Comparison of ENCODE assay signal across 23 cellular contexts in the genomic region with DNA sequence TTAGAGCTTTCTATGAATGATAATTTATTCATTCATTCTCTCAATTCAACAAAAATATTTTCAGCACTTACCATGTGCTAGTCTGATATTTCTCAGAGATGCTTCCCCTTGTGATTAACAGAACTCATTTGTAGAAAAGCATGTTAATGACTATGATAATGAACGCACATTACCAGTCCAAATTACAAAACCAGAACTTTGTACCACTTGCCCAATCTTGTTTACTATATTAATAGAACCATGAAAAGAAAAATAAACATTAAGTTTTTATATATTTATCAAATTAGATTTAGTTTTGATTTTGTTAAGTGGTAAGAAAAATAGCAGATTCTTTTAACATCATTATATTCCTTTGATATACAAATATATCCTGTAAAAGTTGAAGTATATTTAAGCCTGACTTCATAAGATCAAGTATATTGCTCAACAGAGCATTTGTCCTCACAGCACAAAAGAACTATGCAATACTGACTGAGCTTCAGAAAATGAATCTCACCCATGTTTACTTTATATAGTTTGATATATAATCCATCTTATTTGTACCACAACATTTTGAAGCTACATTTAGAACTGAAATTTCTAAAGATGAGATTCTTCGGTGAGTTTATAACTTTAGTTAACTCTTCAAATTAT. TPM values are rescaled to one million over a fixed set of nuclear protein-coding genes. Genes with fewer than 3 reads are reported as not detected.
A peak's percentile ranks its signal among the peaks of the same experiment; 100 is the strongest.
DNase-seq lines count a peak whose midpoint lies in the region; ATAC-seq, FAIRE-seq and TF ChIP-seq lines count a peak whose summit lies in the region.
"Had no signal": no experiment of that assay in that cellular context is flagged by ENCODE, and none has a peak within 500 bp of the region (broad histone marks: within the 10 kb centered on the region; RNA-seq: fewer than 3 reads in every experiment).

No MANE protein-coding gene starts in this region.

- H3K9ac ChIP-seq in liver (ENCODE audit: low read depth in 1 of 2, low read length in 2 of 2), result no peak overlapping the region
- no peak overlapping the region for H3K9ac ChIP-seq in HepG2 (ENCODE audit: insufficient read depth, low read depth, low read length)

- BruUV-seq in HepG2 (replicated peaks; lab: Mats Ljungman, UMichigan), result no TSS peak

- H3K27me3 ChIP-seq in liver (ENCODE audit: control insufficient read depth in 4 of 4, insufficient read depth in 4 of 4, low read length in 3 of 4) (no peaks in the 10 kb centered on the region), HepG2 (ENCODE audit: control insufficient read depth in 1 of 2, insufficient read depth in 2 of 2, low read length in 2 of 2) (no peaks in the 10 kb centered on the region), small intestine (ENCODE audit: control insufficient read depth in 2 of 2, insufficient read depth in 2 of 2, low read length in 2 of 2) (no peaks in the 10 kb centered on the region)

- in situ Hi-C loops in HepG2 (cut with HindIII; ENCODE audit: extremely low pct_ligation_motif_present, low pct_unique_long_range_greater_than_20kb), result no loop called here

- H4K20me1 ChIP-seq in HepG2 (ENCODE audit: insufficient read depth, low read length), result no peaks in the 10 kb centered on the region

- H3K9me3 ChIP-seq in liver (ENCODE audit: control insufficient read depth in 4 of 4, low read length in 3 of 4), result no peaks in the 10 kb centered on the region
- H3K9me3 ChIP-seq in HepG2 (ENCODE audit: low read length), result no peaks in the 10 kb centered on the region
- H3K9me3 ChIP-seq in small intestine (ENCODE audit: control insufficient read depth, low read depth), result no peaks in the 10 kb centered on the region
- H3K9me3 ChIP-seq: A549, Caco-2, HAP-1 had no signal

- intact Hi-C loops in HepG2 (cut with micrococcal nuclease; ENCODE audit: unreplicated experiment), result no loop called here

- no peak overlapping the region for H3K4me2 ChIP-seq in HepG2 (ENCODE audit: low read depth, low read length)
- H3K4me2 ChIP-seq: A549 had no signal

- no peak overlapping the region for H3K4me3 ChIP-seq in liver (ENCODE audit: low read depth in 1 of 3, low read length in 3 of 3)
- no peak overlapping the region for H3K4me3 ChIP-seq in HepG2 (replicated peaks in 1 of 3; ENCODE audit: insufficient read depth in 1 of 3, low read depth in 2 of 3, low read length in 3 of 3)
- H3K4me3 ChIP-seq in small intestine (ENCODE audit: low read depth in 1 of 2, low read length in 2 of 2), result no peak overlapping the region
- H3K4me3 ChIP-seq: A549, HAP-1 had no signal

- ATAC-seq in HepG2, result no peak
- ATAC-seq in GM21717 (IDR thresholded peaks at IDR 0.05; ENCODE audit: unreplicated experiment), result no peak
- ATAC-seq in GM18511 (IDR thresholded peaks at IDR 0.05; ENCODE audit: unreplicated experiment), result no peak
- ATAC-seq: A549 had no signal

- DNase-seq in HepG2 (ENCODE audit: low spot score) (no peak), fibroblast of gingiva (ENCODE audit: low read depth) (peak; percentile 12), iris pigment epithelial cell (ENCODE audit: low read depth) (peak; percentile 42), small intestine (no peak), NCI-H524 treated with DMSO at 0.1 percent for 48 hours (lab: John Stamatoyannopoulos, UW) (no peak)
- DNase-seq: AML-193; Caco-2; CD4-positive, alpha-beta T cell; GDM1 had no signal

- no peak for TF ChIP-seq EP300 in HepG2 (IDR thresholded peaks at IDR 0.05; ENCODE audit: low read depth in 2 of 2, low read length in 2 of 2)
- no peak for TF ChIP-seq EP300 in HepG2 (CRISPR knock-in tag; IDR thresholded peaks at IDR 0.05; ENCODE audit: borderline replicate concordance)

- H3K36me3 ChIP-seq in liver (ENCODE audit: control insufficient read depth in 4 of 4, insufficient read depth in 3 of 4, low read depth in 1 of 4, low read length in 3 of 4), result no peaks in the 10 kb centered on the region
- no peaks in the 10 kb centered on the region for H3K36me3 ChIP-seq in HepG2 (replicated peaks in 1 of 2; ENCODE audit: control insufficient read depth in 1 of 2, insufficient read depth in 2 of 2, low read length in 2 of 2)
- H3K36me3 ChIP-seq in small intestine (ENCODE audit: control insufficient read depth in 2 of 2, insufficient read depth in 2 of 2, low read length in 2 of 2), result no peaks in the 10 kb centered on the region
- H3K36me3 ChIP-seq: HAP-1 had no signal

- FAIRE-seq in HepG2 (lab: Jason Lieb, UNC), result no peak
- peak; percentile 10 for FAIRE-seq in small intestine (lab: Jason Lieb, UNC)
- FAIRE-seq: A549, D721Med, GM12892, GM18507, H1 had no signal

- CTCF ChIA-PET in HepG2 (lab: Yijun Ruan, JAX; ENCODE audit: low intra/inter-chr PET ratio, low total read pairs), result no interaction called here

- WGBS in liver, result 56% methylated on average over 2 of the region's 2 CpGs
- WGBS in HepG2 (ENCODE audit: low lambda C conversion rate), result 10% methylated on average over 2 of the region's 2 CpGs
- 60 to 71% (median 62%) methylated on average over 2 of the region's 2 CpGs for WGBS in small intestine, 3 donors

- POLR2A ChIA-PET in HepG2 (lab: Yijun Ruan, JAX), result no interaction called here

- H2AFZ ChIP-seq in HepG2 (ENCODE audit: low read length), result no peak overlapping the region

- no peak for TF ChIP-seq CTCF in liver (IDR thresholded peaks at IDR 0.05; ENCODE audit: low read depth, low read length, missing input control)
- no peak for TF ChIP-seq CTCF in HepG2 (CRISPR knock-in tag; IDR thresholded peaks at IDR 0.05)

- TF ChIP-seq POLR2A in HepG2 (IDR thresholded peaks at IDR 0.05; ENCODE audit: insufficient read depth in 1 of 2, low read depth in 2 of 2, low read length in 2 of 2), result no peak

- H3K27ac ChIP-seq in liver (ENCODE audit: low read depth in 1 of 2, low read length in 2 of 2) (no peak overlapping the region), HepG2 (ENCODE audit: extremely low read length, insufficient read depth, low read length) (no peak overlapping the region), small intestine (ENCODE audit: low read depth in 1 of 2, low read length in 1 of 2) (no peak overlapping the region)
- H3K27ac ChIP-seq: 22Rv1, A549, C4-2B, HL-60 had no signal

- H3K79me2 ChIP-seq in HepG2 (ENCODE audit: insufficient read depth, low read length), result no peaks in the 10 kb centered on the region

- no peak for TF ChIP-seq RAD21 in liver (IDR thresholded peaks at IDR 0.05)
- no peak for TF ChIP-seq RAD21 in HepG2 (CRISPR knock-in tag; IDR thresholded peaks at IDR 0.05)

- H3K4me1 ChIP-seq in liver (ENCODE audit: control insufficient read depth in 4 of 4, insufficient read depth in 4 of 4, low read length in 3 of 4) (peaks cover 0 to 11% (median 6%) of the 10 kb centered on the region in 4 donors), HepG2 (ENCODE audit: insufficient read depth, low read length) (no peaks in the 10 kb centered on the region), small intestine (ENCODE audit: control insufficient read depth in 2 of 2, insufficient read depth in 1 of 2, low read depth in 1 of 2, low read length in 1 of 2) (no peaks in the 10 kb centered on the region)
- H3K4me1 ChIP-seq: A549, Caco-2, HAP-1 had no signal

TF ChIP-seq in liver, 16 proteins besides CTCF, POLR2A, EP300 and RAD21 (continues in another document):
- TF ChIP-seq RXRA (IDR thresholded peaks at IDR 0.05) (no peak), YY1 (IDR thresholded peaks at IDR 0.05) (no peak), GABPA (IDR thresholded peaks at IDR 0.05 in 1 of 2, conservative IDR thresholded peaks at IDR 0.05 in 1 of 2) (no peak), HNF4G (IDR thresholded peaks at IDR 0.05) (peak; percentile 10), FOXA2 (IDR thresholded peaks at IDR 0.05) (no peak), HNF4A (conservative IDR thresholded peaks at IDR 0.05) (peak; percentile 76 to 79), EGR1 (IDR thresholded peaks at IDR 0.05; ENCODE audit: low read depth in 2 of 2) (no peak)
- TF ChIP-seq, protein P1, sequence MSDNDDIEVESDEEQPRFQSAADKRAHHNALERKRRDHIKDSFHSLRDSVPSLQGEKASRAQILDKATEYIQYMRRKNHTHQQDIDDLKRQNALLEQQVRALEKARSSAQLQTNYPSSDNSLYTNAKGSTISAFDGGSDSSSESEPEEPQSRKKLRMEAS (IDR thresholded peaks at IDR 0.05), result no peak

TF ChIP-seq in HepG2, 621 proteins besides CTCF, POLR2A, EP300 and RAD21 (continues in another document):
- TF ChIP-seq WIZ (CRISPR knock-in tag; IDR thresholded peaks at IDR 0.05), result no peak
- TF ChIP-seq, protein P2, sequence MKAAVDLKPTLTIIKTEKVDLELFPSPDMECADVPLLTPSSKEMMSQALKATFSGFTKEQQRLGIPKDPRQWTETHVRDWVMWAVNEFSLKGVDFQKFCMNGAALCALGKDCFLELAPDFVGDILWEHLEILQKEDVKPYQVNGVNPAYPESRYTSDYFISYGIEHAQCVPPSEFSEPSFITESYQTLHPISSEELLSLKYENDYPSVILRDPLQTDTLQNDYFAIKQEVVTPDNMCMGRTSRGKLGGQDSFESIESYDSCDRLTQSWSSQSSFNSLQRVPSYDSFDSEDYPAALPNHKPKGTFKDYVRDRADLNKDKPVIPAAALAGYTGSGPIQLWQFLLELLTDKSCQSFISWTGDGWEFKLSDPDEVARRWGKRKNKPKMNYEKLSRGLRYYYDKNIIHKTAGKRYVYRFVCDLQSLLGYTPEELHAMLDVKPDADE (CRISPR knock-in tag; IDR thresholded peaks at IDR 0.05), result no peak
- TF ChIP-seq ZNF10 (CRISPR knock-in tag; IDR thresholded peaks at IDR 0.05; ENCODE audit: borderline replicate concordance, low read depth), result no peak

RNA-seq across cellular contexts. Expression of a gene that starts 48.9 kb away (rescaled TPM):
- total RNA-seq in liver (not detected), HepG2 (2016; rRNA removed; fragmentation: Illumina TruSeq; extraction: Trizol) (not detected in 2 replicates)
- polyA plus RNA-seq in liver (not detected), HepG2 (2011; rRNA removed) (not detected in 2 replicates), small intestine (not detected)
- total RNA-seq in HepG2 (2016; cell fraction: cytosol; rRNA removed; fragmentation: Illumina TruSeq; extraction: Trizol; ENCODE audit: low read depth), result not detected in 2 replicates
- not detected in 2 replicates for total RNA-seq in HepG2 (2016; cell fraction: insoluble cytoplasmic fraction; rRNA removed; fragmentation: Illumina TruSeq; extraction: Trizol)
- not detected in 2 replicates for total RNA-seq in HepG2 (2016; cell fraction: membrane; rRNA removed; fragmentation: Illumina TruSeq; extraction: Trizol)
- not detected in 2 replicates for total RNA-seq in HepG2 (2016; cell fraction: nucleus; rRNA removed; fragmentation: Illumina TruSeq; extraction: Trizol)
- not detected in 2 replicates for polyA plus RNA-seq in HepG2 (2011; cell fraction: cytosol; rRNA removed)
- not detected in 2 replicates for polyA plus RNA-seq in HepG2 (2011; cell fraction: nucleus; rRNA removed)
- polyA plus RNA-seq in HepG2 (2012), result not detected in 2 replicates
- polyA plus RNA-seq in HepG2 (2016; cell fraction: cytosol; fragmentation: Illumina TruSeq; extraction: Trizol; ENCODE audit: low read depth), result not detected in 2 replicates
- not detected in 2 replicates for polyA plus RNA-seq in HepG2 (2016; cell fraction: insoluble cytoplasmic fraction; fragmentation: Illumina TruSeq; extraction: Trizol; ENCODE audit: low read depth)
- polyA plus RNA-seq in HepG2 (2016; cell fraction: membrane; fragmentation: Illumina TruSeq; extraction: Trizol; ENCODE audit: low read depth), result not detected in 2 replicates
- not detected in 2 replicates for polyA plus RNA-seq in HepG2 (2016; cell fraction: nucleus; fragmentation: Illumina TruSeq; extraction: Trizol; ENCODE audit: insufficient read depth, low read depth)
- not detected in 2 replicates for polyA minus RNA-seq in HepG2 (2011; rRNA and poly(A)+ RNA removed; ENCODE audit: low replicate concordance)
- not detected in 2 replicates for polyA minus RNA-seq in HepG2 (2011; cell fraction: cytosol; rRNA and poly(A)+ RNA removed)
- not detected in 2 replicates for polyA minus RNA-seq in HepG2 (2011; cell fraction: nucleus; rRNA and poly(A)+ RNA removed)
- total RNA-seq: Caco-2; CD4-positive, alpha-beta T cell; H1; HT1080 had no signal
- polyA plus RNA-seq: A549, BJ, H1 had no signal

Comparison
In these comparisons a context has a peak if more than half of its experiments do, and no peak if none do; other contexts are left out.
1. DNase-seq: peak in fibroblast of gingiva (single experiment) and iris pigment epithelial cell (single experiment); none in HepG2 (single experiment), small intestine (single experiment) and NCI-H524 treated with DMSO at 0.1 percent for 48 hours (single experiment).